In the genomic region with DNA sequence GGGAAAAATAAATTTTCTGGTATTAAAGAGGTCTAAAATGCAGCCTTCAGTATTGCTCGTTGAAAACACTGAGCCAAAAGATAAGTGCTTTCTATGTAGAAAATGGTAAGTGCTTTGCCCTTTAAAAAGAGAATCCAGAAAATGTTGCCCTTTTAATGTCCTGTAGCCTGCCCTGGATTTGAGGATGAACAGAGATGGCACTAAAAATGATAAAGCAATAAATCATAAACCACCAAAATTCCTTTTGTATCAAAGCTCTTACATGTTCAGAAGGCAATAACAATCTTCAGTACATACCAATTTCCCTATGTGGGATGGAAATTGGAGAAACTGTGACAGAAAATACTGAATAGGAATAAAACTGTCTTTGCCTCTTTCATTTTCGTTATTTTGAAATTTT, we compare ENCODE assay signal across 25 cellular contexts.
DNase-seq lines count a peak whose midpoint lies in the region; ATAC-seq, FAIRE-seq and TF ChIP-seq lines count a peak whose summit lies in the region.
"Had no signal": no experiment of that assay in that cellular context is flagged by ENCODE, and none has a peak within 500 bp of the region (broad histone marks: within the 10 kb centered on the region; RNA-seq: fewer than 3 reads in every experiment).

No MANE protein-coding gene starts in this region.

- no peaks in the 10 kb centered on the region for H3K9me3 ChIP-seq in cardiac muscle cell (ENCODE audit: low read depth)
- no peaks in the 10 kb centered on the region for H3K9me3 ChIP-seq in OCI-LY3 (ENCODE audit: insufficient read depth, low read length)
- H3K9me3 ChIP-seq: A549; BE2C; BLaER1 treated with 17β-estradiol and CSF1 and Interleukin-3, amounts not matched to agents 10 nM and 100 nM had no signal

- H3K36me3 ChIP-seq in cardiac muscle cell (no peaks in the 10 kb centered on the region), OCI-LY3 (replicated peaks; ENCODE audit: low read depth, low read length) (no peaks in the 10 kb centered on the region)
- H3K36me3 ChIP-seq: BE2C; BLaER1 treated with 17β-estradiol and CSF1 and Interleukin-3, amounts not matched to agents 10 nM and 100 nM had no signal

- no peak for ATAC-seq in Right ventricle myocardium superior (ENCODE audit: poor library complexity)
- ATAC-seq: A549, GM23338, HCT116 had no signal

- no peak overlapping the region for H3K9ac ChIP-seq in OCI-LY3 (ENCODE audit: low read length)
- H3K9ac ChIP-seq: BLaER1 treated with 17β-estradiol and CSF1 and Interleukin-3, amounts not matched to agents 10 nM and 100 nM had no signal

- no peak for FAIRE-seq in frontal cortex (lab: Jason Lieb, UNC)
- FAIRE-seq: A549, D721Med, GM12891, GM18507 had no signal

- H3K4me3 ChIP-seq in cardiac muscle cell = no peak overlapping the region
- no peak overlapping the region for H3K4me3 ChIP-seq in OCI-LY3 (ENCODE audit: low read length)
- no peak overlapping the region for H3K4me3 ChIP-seq in fibroblast of villous mesenchyme (ENCODE audit: low read depth, low read length)
- H3K4me3 ChIP-seq: A549; BLaER1 treated with 17β-estradiol and CSF1 and Interleukin-3, amounts not matched to agents 10 nM and 100 nM; GM23338 had no signal

- H3K4me2 ChIP-seq in OCI-LY3 (ENCODE audit: low read length) = no peak overlapping the region
- H3K4me2 ChIP-seq: A549; BLaER1 treated with 17β-estradiol and CSF1 and Interleukin-3, amounts not matched to agents 10 nM and 100 nM; GM23338 had no signal

- H3K4me1 ChIP-seq in cardiac muscle cell (ENCODE audit: low read depth) (peaks cover 29% of the 10 kb centered on the region), OCI-LY3 (ENCODE audit: low read length) (no peaks in the 10 kb centered on the region)
- H3K4me1 ChIP-seq: A549; BLaER1 treated with 17β-estradiol and CSF1 and Interleukin-3, amounts not matched to agents 10 nM and 100 nM had no signal

- DNase-seq in cardiac muscle cell (ENCODE audit: low read depth in 1 of 2, low spot score in 1 of 2) = peak in 1 of 2 donors; percentile 30
- DNase-seq in Right ventricle myocardium superior = no peak
- DNase-seq in fibroblast of villous mesenchyme (ENCODE audit: low read depth) = peak; percentile 74
- no peak for DNase-seq in frontal cortex (ENCODE audit: low spot score in 2 of 2)
- no peak for DNase-seq in head of caudate nucleus
- DNase-seq in DMS153 treated with DMSO at 0.1 percent for 48 hours (lab: John Stamatoyannopoulos, UW; ENCODE audit: unreplicated experiment) = no peak
- DNase-seq: 8988T; ACHN; AML-193; BE2C; CD4-positive, alpha-beta T cell; CD8-positive, alpha-beta memory T cell; DMS 273 treated with DMSO at 0.1 percent for 48 hours; DMS53; DMS79 treated with DMSO at 0.1 percent for 48 hours; GF-D8; H9 had no signal

- no peaks in the 10 kb centered on the region for H4K20me1 ChIP-seq in OCI-LY3 (ENCODE audit: insufficient read depth, low read length)
- H4K20me1 ChIP-seq: BLaER1 treated with 17β-estradiol and CSF1 and Interleukin-3, amounts not matched to agents 10 nM and 100 nM had no signal

- H2AFZ ChIP-seq in OCI-LY3 (ENCODE audit: low read depth, low read length) = peak overlapping the region; percentile 12; the same call in 1 of the 2 replicates
- H2AFZ ChIP-seq: GM23338 had no signal

- TF ChIP-seq CTCF in cardiac muscle cell (IDR thresholded peaks at IDR 0.05; ENCODE audit: low read depth, low read length) = no peak
- TF ChIP-seq CTCF in OCI-LY3 (IDR thresholded peaks at IDR 0.05; ENCODE audit: low read depth, low read length) = no peak
- no peak for TF ChIP-seq CTCF in fibroblast of villous mesenchyme (IDR thresholded peaks at IDR 0.05; ENCODE audit: insufficient read depth, low read depth, low read length)

- intact Hi-C loops in Right ventricle myocardium superior (cut with DNase I) (no loop called here), head of caudate nucleus (cut with DNase I) (no loop called here)

- H3K27me3 ChIP-seq in cardiac muscle cell (no peaks in the 10 kb centered on the region), OCI-LY3 (ENCODE audit: low read depth, low read length) (no peaks in the 10 kb centered on the region)
- H3K27me3 ChIP-seq: BE2C; BLaER1 treated with 17β-estradiol and CSF1 and Interleukin-3, amounts not matched to agents 10 nM and 100 nM had no signal

- no peaks in the 10 kb centered on the region for H3K79me2 ChIP-seq in OCI-LY3 (ENCODE audit: low read length)

- H3K27ac ChIP-seq in cardiac muscle cell = peak overlapping the region; percentile 70
- H3K27ac ChIP-seq in OCI-LY3 (ENCODE audit: low read length) = no peak overlapping the region
- H3K27ac ChIP-seq: A549; BLaER1 treated with 17β-estradiol and CSF1 and Interleukin-3, amounts not matched to agents 10 nM and 100 nM had no signal
